Comparison of ENCODE assay signal across 12 cellular contexts in the genomic region with DNA sequence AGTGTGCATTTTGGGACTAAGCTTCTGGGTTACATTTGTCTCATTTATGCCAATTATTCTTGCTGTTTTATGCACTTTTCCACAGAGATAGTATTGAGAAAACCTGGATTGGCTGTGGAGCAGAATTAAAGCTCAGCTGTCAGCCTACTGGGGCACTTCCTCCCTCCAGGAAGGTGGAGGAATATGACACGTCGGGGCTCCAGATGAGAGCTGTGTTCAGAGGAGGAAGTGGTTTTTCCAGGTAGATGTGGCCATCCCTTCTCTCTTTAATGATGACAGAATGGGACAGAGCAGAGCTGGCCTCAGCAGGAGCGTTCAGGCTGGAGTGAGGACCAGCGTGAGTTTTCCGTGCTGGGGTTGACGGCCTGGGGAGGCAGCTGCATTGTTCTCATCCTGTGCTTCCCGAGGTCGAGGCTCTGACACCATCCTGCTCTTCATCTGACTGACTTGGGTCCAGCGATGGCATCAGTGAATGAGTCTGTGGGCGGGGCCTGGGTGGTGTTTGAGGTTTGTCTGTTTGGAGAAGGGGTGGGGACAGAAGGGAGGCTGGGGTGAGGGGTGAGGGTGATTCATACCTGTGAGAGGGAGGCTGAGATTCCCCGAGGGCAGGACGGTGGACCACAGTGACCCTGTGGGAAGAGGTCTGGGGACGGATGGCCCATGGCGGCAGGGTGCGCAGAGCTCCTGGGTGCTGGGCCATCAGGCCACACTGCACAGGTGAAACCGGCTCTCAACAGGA.
DNase-seq lines count a peak whose midpoint lies in the region; ATAC-seq, FAIRE-seq and TF ChIP-seq lines count a peak whose summit lies in the region.
"Had no signal": no experiment of that assay in that cellular context is flagged by ENCODE, and none has a peak within 500 bp of the region (broad histone marks: within the 10 kb centered on the region; RNA-seq: fewer than 3 reads in every experiment).

No MANE protein-coding gene starts in this region.

- H3K27ac Mint-ChIP-seq in MCF 10A (ENCODE audit: low read depth, unreplicated experiment) = no peak overlapping the region
- peak overlapping the region; percentile 85 for H3K27ac Mint-ChIP-seq in T-helper 17 cell

- H3K36me3 ChIP-seq in mammary epithelial cell (ENCODE audit: insufficient read depth, low read length) (no peaks in the 10 kb centered on the region), SK-N-SH (replicated peaks in 1 of 2; ENCODE audit: control insufficient read depth in 1 of 2, insufficient read depth in 2 of 2, low read length in 1 of 2) (no peaks in the 10 kb centered on the region)
- H3K36me3 ChIP-seq: uterus had no signal

- CTCF ChIA-PET in MCF 10A (lab: Yijun Ruan, JAX) (interaction anchor here (0.6 kb wide), 2 partner anchors 246 to 971 kb away, joined by 3 to 4 read pairs; no protein-coding TSS in a partner anchor), mammary epithelial cell (lab: Charles Lee; ENCODE audit: low non-redundant PET) (no interaction called here), GM10248 (lab: Yijun Ruan, JAX) (interaction anchor here (1.4 kb wide), 1 partner anchor 9 kb away, joined by 4 read pairs; no protein-coding TSS in a partner anchor), SK-N-SH (lab: Yijun Ruan, JAX) (no interaction called here)

- POLR2A ChIA-PET in MCF 10A (lab: Yijun Ruan, JAX) = interaction anchor here (1.5 kb wide), 1 partner anchor 11 kb away, joined by 9 read pairs; no protein-coding TSS in a partner anchor
- POLR2A ChIA-PET in GM10248 (lab: Yijun Ruan, JAX) = no interaction called here
- POLR2A ChIA-PET in SK-N-SH (lab: Yijun Ruan, JAX) = no interaction called here

- no peak overlapping the region for H3K27ac ChIP-seq in mammary epithelial cell (ENCODE audit: insufficient read depth, low read depth, low read length)
- H3K27ac ChIP-seq in SK-N-SH (ENCODE audit: low read depth in 2 of 2, low read length in 1 of 2) = no peak overlapping the region

- ATAC-seq in T-helper 17 cell (peak; percentile 27), HG03354 (IDR thresholded peaks at IDR 0.05; ENCODE audit: poor library complexity, severe bottlenecking, unreplicated experiment) (no peak)
- ATAC-seq: left lobe of liver had no signal

- no peak overlapping the region for H2AFZ ChIP-seq in mammary epithelial cell (ENCODE audit: low read depth, low read length)
- H2AFZ ChIP-seq in SK-N-SH (ENCODE audit: low read depth) = no peak overlapping the region

- FAIRE-seq in urothelium cell line (lab: Jason Lieb, UNC) = peak; percentile 77

- no peaks in the 10 kb centered on the region for H3K9me2 ChIP-seq in SK-N-SH

- TF ChIP-seq CTCF in MCF 10A (IDR thresholded peaks at IDR 0.05; ENCODE audit: unreplicated experiment) = no peak
- TF ChIP-seq CTCF in mammary epithelial cell (conservative IDR thresholded peaks at IDR 0.05 in 1 of 2, IDR thresholded peaks at IDR 0.05 in 1 of 2; ENCODE audit: extremely low read depth in 1 of 2, insufficient read depth in 1 of 2, low read depth in 1 of 2, low read length in 2 of 2) = no peak
- no peak for TF ChIP-seq CTCF in GM10248 (IDR thresholded peaks at IDR 0.05; ENCODE audit: control extremely low read depth, extremely low read depth, low read depth, missing control alignments)
- TF ChIP-seq CTCF in SK-N-SH (IDR thresholded peaks at IDR 0.05) = no peak

- no peak for TF ChIP-seq EP300 in SK-N-SH (IDR thresholded peaks at IDR 0.05; ENCODE audit: borderline replicate concordance in 1 of 2, low read depth in 1 of 2, low read length in 1 of 2)

- no TSS peak for BruUV-seq in MCF 10A (replicated peaks; lab: Mats Ljungman, UMichigan)
- BruUV-seq in mammary epithelial cell (replicated peaks; lab: Mats Ljungman, UMichigan) = no TSS peak

- H3K79me2 ChIP-seq in mammary epithelial cell (ENCODE audit: insufficient read depth, low read length) (no peaks in the 10 kb centered on the region), SK-N-SH (ENCODE audit: insufficient read depth) (no peaks in the 10 kb centered on the region)

- H3K27me3 ChIP-seq in mammary epithelial cell (ENCODE audit: insufficient read depth, low read length) = no peaks in the 10 kb centered on the region
- H3K27me3 ChIP-seq in SK-N-SH (ENCODE audit: insufficient read depth) = no peaks in the 10 kb centered on the region
- H3K27me3 ChIP-seq: uterus had no signal

- peak; percentile 5 for DNase-seq in MCF 10A (ENCODE audit: unreplicated experiment)
- DNase-seq in mammary epithelial cell = no peak
- no peak for DNase-seq in T-helper 17 cell
- DNase-seq in dermis blood vessel endothelial cell = peak; percentile 13
- no peak for DNase-seq in urothelium cell line (ENCODE audit: low spot score)
- DNase-seq in GM10248 (ENCODE audit: extremely low spot score) = no peak
- DNase-seq in SK-N-SH = no peak
- DNase-seq: GOT3, NCI-H2107, uterus had no signal

- dilution Hi-C loops in mammary epithelial cell (cut with HindIII; ENCODE audit: low sequenced_read_pairs) = no loop called here

- TF ChIP-seq RAD21 in SK-N-SH (IDR thresholded peaks at IDR 0.05; ENCODE audit: low read length) = no peak

- 40% methylated on average over 10 of the region's 16 CpGs for WGBS in mammary epithelial cell (ENCODE audit: low coverage, missing lambda C conversion rate)
- 75% methylated on average over 14 of the region's 16 CpGs for WGBS in SK-N-SH (ENCODE audit: low lambda C conversion rate)

- H3K4me2 ChIP-seq in mammary epithelial cell (ENCODE audit: insufficient read depth, low read depth, low read length) (no peak overlapping the region), SK-N-SH (no peak overlapping the region)

- H3K4me3 ChIP-seq in mammary epithelial cell (replicated peaks in 1 of 3; ENCODE audit: insufficient read depth in 1 of 3, low read depth in 2 of 3, low read length in 3 of 3) (no peak overlapping the region), SK-N-SH (ENCODE audit: low read depth in 2 of 2, low read length in 1 of 2) (no peak overlapping the region)
- H3K4me3 ChIP-seq: uterus had no signal

- in situ Hi-C loops in mammary epithelial cell (cut with MboI; ENCODE audit: low sequenced_read_pairs in 2 of 2) = no loop called here

- no peaks in the 10 kb centered on the region for H3F3A ChIP-seq in SK-N-SH (replicated peaks; ENCODE audit: insufficient read depth)

- H3K9me3 Mint-ChIP-seq in MCF 10A (ENCODE audit: unreplicated experiment) = peaks cover 37% of the 10 kb centered on the region

- H3K9me3 ChIP-seq in mammary epithelial cell (replicated peaks; ENCODE audit: insufficient read depth, low read length) = peaks cover 25% of the 10 kb centered on the region
- no peaks in the 10 kb centered on the region for H3K9me3 ChIP-seq in T-helper 17 cell (ENCODE audit: control insufficient read depth, low read length, poor library complexity, severe bottlenecking)
- no peaks in the 10 kb centered on the region for H3K9me3 ChIP-seq in SK-N-SH
- H3K9me3 ChIP-seq: uterus had no signal

- no peak overlapping the region for H3K4me3 Mint-ChIP-seq in MCF 10A (ENCODE audit: unreplicated experiment)
- no peak overlapping the region for H3K4me3 Mint-ChIP-seq in T-helper 17 cell

- intact Hi-C loops in MCF 10A (cut with micrococcal nuclease) (no loop called here), mammary epithelial cell (cut with micrococcal nuclease) (no loop called here)

- H3K27me3 Mint-ChIP-seq in MCF 10A (ENCODE audit: insufficient read depth, unreplicated experiment) (no peaks in the 10 kb centered on the region), T-helper 17 cell (no peaks in the 10 kb centered on the region)

- H3K4me1 ChIP-seq in mammary epithelial cell (ENCODE audit: insufficient read depth, low read length) (no peaks in the 10 kb centered on the region), SK-N-SH (ENCODE audit: control insufficient read depth in 1 of 2, insufficient read depth in 2 of 2, low read depth in 1 of 2, low read length in 1 of 2) (peaks cover 0 to 13% of the 10 kb centered on the region in 2 experiments; a peak in 1 of 4 replicates)
- H3K4me1 ChIP-seq: uterus had no signal

- H3K36me3 Mint-ChIP-seq in MCF 10A (ENCODE audit: insufficient read depth, unreplicated experiment) (no peaks in the 10 kb centered on the region), T-helper 17 cell (ENCODE audit: low read depth) (peaks cover 7% of the 10 kb centered on the region)

- H3K4me1 Mint-ChIP-seq in MCF 10A (ENCODE audit: insufficient read depth, unreplicated experiment) = no peaks in the 10 kb centered on the region
- H3K4me1 Mint-ChIP-seq in T-helper 17 cell = peaks cover 48% of the 10 kb centered on the region

- no peaks in the 10 kb centered on the region for H4K20me1 ChIP-seq in mammary epithelial cell (ENCODE audit: insufficient read depth, low read length)
- no peaks in the 10 kb centered on the region for H4K20me1 ChIP-seq in SK-N-SH (ENCODE audit: insufficient read depth)

- no peak overlapping the region for H3K9ac ChIP-seq in mammary epithelial cell (ENCODE audit: insufficient read depth, low read length)
- no peak overlapping the region for H3K9ac ChIP-seq in SK-N-SH

TF ChIP-seq in SK-N-SH, 30 proteins besides CTCF, POLR2A, EP300 and RAD21 (continues in another document):
- TF ChIP-seq TAF1 (IDR thresholded peaks at IDR 0.05; ENCODE audit: borderline replicate concordance, low read depth, low read length) (no peak), NRF1 (IDR thresholded peaks at IDR 0.05; ENCODE audit: low read depth, low read length) (no peak), NFIC (IDR thresholded peaks at IDR 0.05; ENCODE audit: borderline replicate concordance) (no peak), GATA2 (CRISPR knock-in tag; IDR thresholded peaks at IDR 0.05) (no peak), RFX5 (IDR thresholded peaks at IDR 0.05; ENCODE audit: low read length) (no peak), ELF1 (IDR thresholded peaks at IDR 0.05) (no peak), FOXM1 (IDR thresholded peaks at IDR 0.05; ENCODE audit: low read depth) (no peak), YY1 (IDR thresholded peaks at IDR 0.05; ENCODE audit: low read depth) (no peak), FOXJ3 (CRISPR knock-in tag; IDR thresholded peaks at IDR 0.05) (no peak)
- TF ChIP-seq, protein P1, sequence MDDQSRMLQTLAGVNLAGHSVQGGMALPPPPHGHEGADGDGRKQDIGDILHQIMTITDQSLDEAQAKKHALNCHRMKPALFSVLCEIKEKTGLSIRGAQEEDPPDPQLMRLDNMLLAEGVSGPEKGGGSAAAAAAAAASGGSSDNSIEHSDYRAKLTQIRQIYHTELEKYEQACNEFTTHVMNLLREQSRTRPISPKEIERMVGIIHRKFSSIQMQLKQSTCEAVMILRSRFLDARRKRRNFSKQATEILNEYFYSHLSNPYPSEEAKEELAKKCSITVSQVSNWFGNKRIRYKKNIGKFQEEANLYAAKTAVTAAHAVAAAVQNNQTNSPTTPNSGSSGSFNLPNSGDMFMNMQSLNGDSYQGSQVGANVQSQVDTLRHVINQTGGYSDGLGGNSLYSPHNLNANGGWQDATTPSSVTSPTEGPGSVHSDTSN (IDR thresholded peaks at IDR 0.05) = no peak
- TF ChIP-seq, protein P2, sequence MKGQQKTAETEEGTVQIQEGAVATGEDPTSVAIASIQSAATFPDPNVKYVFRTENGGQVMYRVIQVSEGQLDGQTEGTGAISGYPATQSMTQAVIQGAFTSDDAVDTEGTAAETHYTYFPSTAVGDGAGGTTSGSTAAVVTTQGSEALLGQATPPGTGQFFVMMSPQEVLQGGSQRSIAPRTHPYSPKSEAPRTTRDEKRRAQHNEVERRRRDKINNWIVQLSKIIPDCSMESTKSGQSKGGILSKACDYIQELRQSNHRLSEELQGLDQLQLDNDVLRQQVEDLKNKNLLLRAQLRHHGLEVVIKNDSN (IDR thresholded peaks at IDR 0.05; ENCODE audit: borderline replicate concordance, low read depth) = no peak

Comparison
In these comparisons a context has a peak if more than half of its experiments do, and no peak if none do; other contexts are left out.
1. DNase-seq: peak in MCF 10A (single experiment) and dermis blood vessel endothelial cell (single experiment); none in mammary epithelial cell (single experiment), T-helper 17 cell (0 of 3), urothelium cell line (single experiment), GM10248 (single experiment) and SK-N-SH (single experiment).
2. CTCF ChIA-PET loops: an anchor here in MCF 10A (0.6 kb wide) and GM10248 (1.4 kb wide); none called in mammary epithelial cell and SK-N-SH.